In the genomic region with DNA sequence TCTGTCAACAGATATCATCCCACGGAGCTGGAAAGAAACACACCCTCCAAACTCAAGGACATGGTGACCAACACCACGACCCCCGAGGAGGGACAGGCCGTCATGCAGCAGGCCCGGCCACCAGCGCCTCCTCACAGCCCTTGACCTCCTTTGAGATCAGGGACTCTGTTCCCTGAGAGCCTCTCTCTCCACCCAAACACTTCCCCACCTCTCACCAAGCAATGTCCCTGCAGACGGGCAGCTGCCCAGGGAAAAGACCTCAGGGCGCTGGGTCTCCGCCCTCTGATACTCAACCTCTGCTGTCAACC, we compare ENCODE assay signal across 1 cellular context.
TF ChIP-seq lines count a peak whose summit lies in the region.

No MANE protein-coding gene starts in this region.

TF ChIP-seq in GM23338, 12 proteins besides CTCF, POLR2A, EP300 and RAD21:
- TF ChIP-seq ZNF331 (CRISPR knock-in tag; IDR thresholded peaks at IDR 0.05; ENCODE audit: low read depth) (no peak), ZNF462 (CRISPR knock-in tag; IDR thresholded peaks at IDR 0.05) (no peak), EZH2 (IDR thresholded peaks at IDR 0.05; ENCODE audit: low read depth, unreplicated experiment) (no peak), CREB1 (CRISPR knock-in tag; IDR thresholded peaks at IDR 0.05; ENCODE audit: low read depth) (no peak), ZNF114 (CRISPR knock-in tag; IDR thresholded peaks at IDR 0.05) (no peak), STAT1 (IDR thresholded peaks at IDR 0.05; ENCODE audit: unreplicated experiment) (no peak), POLR2AphosphoS5 (IDR thresholded peaks at IDR 0.05; ENCODE audit: low read depth) (no peak), NANOG (IDR thresholded peaks at IDR 0.05; ENCODE audit: borderline replicate concordance) (no peak), JUNB (IDR thresholded peaks at IDR 0.05; ENCODE audit: unreplicated experiment) (no peak)
- TF ChIP-seq, protein P1, sequence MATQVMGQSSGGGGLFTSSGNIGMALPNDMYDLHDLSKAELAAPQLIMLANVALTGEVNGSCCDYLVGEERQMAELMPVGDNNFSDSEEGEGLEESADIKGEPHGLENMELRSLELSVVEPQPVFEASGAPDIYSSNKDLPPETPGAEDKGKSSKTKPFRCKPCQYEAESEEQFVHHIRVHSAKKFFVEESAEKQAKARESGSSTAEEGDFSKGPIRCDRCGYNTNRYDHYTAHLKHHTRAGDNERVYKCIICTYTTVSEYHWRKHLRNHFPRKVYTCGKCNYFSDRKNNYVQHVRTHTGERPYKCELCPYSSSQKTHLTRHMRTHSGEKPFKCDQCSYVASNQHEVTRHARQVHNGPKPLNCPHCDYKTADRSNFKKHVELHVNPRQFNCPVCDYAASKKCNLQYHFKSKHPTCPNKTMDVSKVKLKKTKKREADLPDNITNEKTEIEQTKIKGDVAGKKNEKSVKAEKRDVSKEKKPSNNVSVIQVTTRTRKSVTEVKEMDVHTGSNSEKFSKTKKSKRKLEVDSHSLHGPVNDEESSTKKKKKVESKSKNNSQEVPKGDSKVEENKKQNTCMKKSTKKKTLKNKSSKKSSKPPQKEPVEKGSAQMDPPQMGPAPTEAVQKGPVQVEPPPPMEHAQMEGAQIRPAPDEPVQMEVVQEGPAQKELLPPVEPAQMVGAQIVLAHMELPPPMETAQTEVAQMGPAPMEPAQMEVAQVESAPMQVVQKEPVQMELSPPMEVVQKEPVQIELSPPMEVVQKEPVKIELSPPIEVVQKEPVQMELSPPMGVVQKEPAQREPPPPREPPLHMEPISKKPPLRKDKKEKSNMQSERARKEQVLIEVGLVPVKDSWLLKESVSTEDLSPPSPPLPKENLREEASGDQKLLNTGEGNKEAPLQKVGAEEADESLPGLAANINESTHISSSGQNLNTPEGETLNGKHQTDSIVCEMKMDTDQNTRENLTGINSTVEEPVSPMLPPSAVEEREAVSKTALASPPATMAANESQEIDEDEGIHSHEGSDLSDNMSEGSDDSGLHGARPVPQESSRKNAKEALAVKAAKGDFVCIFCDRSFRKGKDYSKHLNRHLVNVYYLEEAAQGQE (IDR thresholded peaks at IDR 0.05; ENCODE audit: unreplicated experiment): no peak
